Comparison of ENCODE assay signal across 18 cellular contexts in the genomic region with DNA sequence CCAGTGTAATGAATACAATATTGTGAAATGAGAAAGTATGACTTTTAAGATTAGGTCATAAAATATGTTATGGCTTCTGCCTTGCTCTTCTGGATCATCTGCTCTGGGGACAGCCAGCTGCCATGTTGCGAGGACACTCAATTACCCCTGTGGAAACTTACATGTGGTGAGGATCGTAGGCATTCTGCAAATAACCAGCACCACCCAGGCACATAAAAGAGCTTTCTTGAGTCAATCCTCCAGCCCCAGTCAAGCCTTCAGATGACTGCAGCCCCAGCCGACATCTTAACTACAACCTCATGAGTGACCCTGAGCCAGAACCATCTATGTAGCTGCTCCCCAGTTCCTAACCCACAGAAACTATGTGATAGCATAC. TPM values are rescaled to one million over a fixed set of nuclear protein-coding genes. Genes with fewer than 3 reads are reported as not detected.
DNase-seq lines count a peak whose midpoint lies in the region; ATAC-seq and TF ChIP-seq lines count a peak whose summit lies in the region.
"Had no signal": no experiment of that assay in that cellular context is flagged by ENCODE, and none has a peak within 500 bp of the region (broad histone marks: within the 10 kb centered on the region; RNA-seq: fewer than 3 reads in every experiment).

No MANE protein-coding gene starts in this region.

- intact Hi-C loops in PC-9 (cut with micrococcal nuclease; ENCODE audit: unreplicated experiment) = no loop called here
- intact Hi-C loops in left lung (cut with DNase I) = no loop called here

- H4K8ac ChIP-seq in mesenchymal stem cell (ENCODE audit: low read length) = no peak overlapping the region

- no peak overlapping the region for H3K9ac ChIP-seq in mesenchymal stem cell (ENCODE audit: low read length)
- H3K9ac ChIP-seq: BLaER1 treated with 17β-estradiol and CSF1 and Interleukin-3, amounts not matched to agents 10 nM and 100 nM had no signal

- peak overlapping the region; percentile 11 for H3K27ac ChIP-seq in CD8-positive, alpha-beta memory T cell (ENCODE audit: low read depth, low read length)
- peak overlapping the region; percentile 96 for H3K27ac ChIP-seq in PC-9
- H3K27ac ChIP-seq in mesenchymal stem cell (ENCODE audit: low read length, poor library complexity, severe bottlenecking) = no peak overlapping the region
- H3K27ac ChIP-seq in left lung = no peak overlapping the region
- H3K27ac ChIP-seq: BLaER1 treated with 17β-estradiol and CSF1 and Interleukin-3, amounts not matched to agents 10 nM and 100 nM had no signal

- no peak overlapping the region for H2AFZ ChIP-seq in PC-9
- H2AFZ ChIP-seq in mesenchymal stem cell (ENCODE audit: low read depth, low read length) = no peak overlapping the region

- H3K79me1 ChIP-seq in mesenchymal stem cell (replicated peaks; ENCODE audit: low read length, poor library complexity, severe bottlenecking) = peaks cover 7% of the 10 kb centered on the region

- H3K9me2 ChIP-seq in PC-9 (ENCODE audit: insufficient read depth) = no peaks in the 10 kb centered on the region

- CTCF ChIA-PET in activated naive CD4-positive, alpha-beta T cell treated with anti-CD3 and anti-CD28 coated beads, Interleukin-2, amount 10 ng/mL, durations not matched to agents 7 days and 5 days (lab: Charles Lee) = no interaction called here
- CTCF ChIA-PET in CD8-positive, alpha-beta memory T cell (lab: Charles Lee) = interaction anchor here (1.4 kb wide), 1 partner anchor 41 kb away, joined by 5 read pairs; no protein-coding TSS in a partner anchor
- CTCF ChIA-PET in PC-9 (lab: Charles Lee) = interaction anchor here (0.5 kb wide), 1 partner anchor 29 kb away, joined by 7 read pairs; no protein-coding TSS in a partner anchor

- H2AK5ac ChIP-seq in mesenchymal stem cell (ENCODE audit: low read length, severe bottlenecking) = peak overlapping the region; percentile 79

- peaks cover 4% of the 10 kb centered on the region for H3K9me3 Mint-ChIP-seq in activated naive CD4-positive, alpha-beta T cell treated with anti-CD3 and anti-CD28 coated beads, Interleukin-2, amount 10 ng/mL, durations not matched to agents 7 days and 5 days
- H3K9me3 Mint-ChIP-seq in CD8-positive, alpha-beta memory T cell = no peaks in the 10 kb centered on the region
- no peaks in the 10 kb centered on the region for H3K9me3 Mint-ChIP-seq in stimulated activated effector memory CD8-positive, alpha-beta T cell treated with anti-CD3 and anti-CD28 coated beads, Interleukin-12 subunit alpha, Interleukin-12 subunit beta, amount 100 ng/mL, for 72 hours
- H3K9me3 Mint-ChIP-seq: CD8-positive, alpha-beta T cell had no signal

- H3K4ac ChIP-seq in mesenchymal stem cell (ENCODE audit: low read depth in 1 of 2, low read length in 2 of 2) = no peak overlapping the region

- TF ChIP-seq CTCF in PC-9 (conservative IDR thresholded peaks at IDR 0.05) (no peak), left lung (IDR thresholded peaks at IDR 0.05) (no peak)

- H3K36me3 ChIP-seq in CD8-positive, alpha-beta memory T cell (ENCODE audit: insufficient read depth, low read length) = no peaks in the 10 kb centered on the region
- no peaks in the 10 kb centered on the region for H3K36me3 ChIP-seq in PC-9 (ENCODE audit: low read depth)
- peaks cover 0 to 6% of the 10 kb centered on the region in 2 experiments for H3K36me3 ChIP-seq in mesenchymal stem cell (ENCODE audit: control insufficient read depth in 1 of 2, insufficient read depth in 2 of 2, low read depth in 1 of 2, low read length in 2 of 2)
- H3K36me3 ChIP-seq in left lung = peaks cover 0 to 4% of the 10 kb centered on the region in 2 donors

- no peaks in the 10 kb centered on the region for H3K27me3 ChIP-seq in CD8-positive, alpha-beta memory T cell (ENCODE audit: insufficient read depth, low read length, poor library complexity, severe bottlenecking)
- no peaks in the 10 kb centered on the region for H3K27me3 ChIP-seq in PC-9 (ENCODE audit: insufficient read depth, low read depth)
- no peaks in the 10 kb centered on the region for H3K27me3 ChIP-seq in mesenchymal stem cell (ENCODE audit: control insufficient read depth in 1 of 2, insufficient read depth in 1 of 2, low read length in 2 of 2)
- H3K27me3 ChIP-seq in left lung = no peaks in the 10 kb centered on the region
- H3K27me3 ChIP-seq: BLaER1 treated with 17β-estradiol and CSF1 and Interleukin-3, amounts not matched to agents 10 nM and 100 nM had no signal

- 94% methylated on average over 2 of the region's 3 CpGs for WGBS in mesenchymal stem cell

- H2BK5ac ChIP-seq in mesenchymal stem cell (ENCODE audit: low read depth, low read length, poor library complexity, severe bottlenecking) = no peak overlapping the region

- H3K9me3 ChIP-seq in CD8-positive, alpha-beta memory T cell (ENCODE audit: low read length) = no peaks in the 10 kb centered on the region
- H3K9me3 ChIP-seq in PC-9 (ENCODE audit: insufficient read depth, low read depth) = peaks cover 7% of the 10 kb centered on the region; the same call in 1 of the 2 replicates
- H3K9me3 ChIP-seq in mesenchymal stem cell (ENCODE audit: control insufficient read depth, low read length) = no peaks in the 10 kb centered on the region
- no peaks in the 10 kb centered on the region for H3K9me3 ChIP-seq in left lung

- no peak overlapping the region for H4K91ac ChIP-seq in mesenchymal stem cell (ENCODE audit: low read length)

- H2BK12ac ChIP-seq in mesenchymal stem cell (ENCODE audit: low read length in 2 of 2) = no peak overlapping the region

- H3K18ac ChIP-seq in mesenchymal stem cell (ENCODE audit: low read depth in 1 of 2, low read length in 2 of 2) = no peak overlapping the region

- H3K4me1 ChIP-seq in CD8-positive, alpha-beta memory T cell (ENCODE audit: insufficient read depth, low read length) = peaks cover 16% of the 10 kb centered on the region
- H3K4me1 ChIP-seq in PC-9 (replicated peaks; ENCODE audit: insufficient read depth) (peaks cover 37% of the 10 kb centered on the region), mesenchymal stem cell (ENCODE audit: control insufficient read depth, insufficient read depth, low read depth, low read length) (peaks cover 15% of the 10 kb centered on the region), left lung (peaks cover 5 to 9% of the 10 kb centered on the region in 2 donors)

- no peak for ATAC-seq in left lung
- ATAC-seq in stimulated activated effector memory CD8-positive, alpha-beta T cell treated with anti-CD3 and anti-CD28 coated beads, Interleukin-12 subunit alpha, Interleukin-12 subunit beta, amount 100 ng/mL, for 72 hours = no peak
- ATAC-seq: CD8-positive, alpha-beta T cell had no signal

- no peaks in the 10 kb centered on the region for H3K27me3 Mint-ChIP-seq in activated naive CD4-positive, alpha-beta T cell treated with anti-CD3 and anti-CD28 coated beads, Interleukin-2, amount 10 ng/mL, durations not matched to agents 7 days and 5 days
- H3K27me3 Mint-ChIP-seq in CD8-positive, alpha-beta memory T cell = no peaks in the 10 kb centered on the region

- H3K36me3 Mint-ChIP-seq in activated naive CD4-positive, alpha-beta T cell treated with anti-CD3 and anti-CD28 coated beads, Interleukin-2, amount 10 ng/mL, durations not matched to agents 7 days and 5 days = peaks cover 6% of the 10 kb centered on the region
- H3K36me3 Mint-ChIP-seq in CD8-positive, alpha-beta memory T cell = peaks cover 0 to 4% (median 0%) of the 10 kb centered on the region in 3 donors
- peaks cover 17% of the 10 kb centered on the region for H3K36me3 Mint-ChIP-seq in stimulated activated effector memory CD8-positive, alpha-beta T cell treated with anti-CD3 and anti-CD28 coated beads, Interleukin-12 subunit alpha, Interleukin-12 subunit beta, amount 100 ng/mL, for 72 hours

- no TSS peak for BruUV-seq in PC-9 (replicated peaks; lab: Mats Ljungman, UMichigan)

- H3K4me3 Mint-ChIP-seq in activated naive CD4-positive, alpha-beta T cell treated with anti-CD3 and anti-CD28 coated beads, Interleukin-2, amount 10 ng/mL, durations not matched to agents 7 days and 5 days = no peak overlapping the region
- peak overlapping the region in 2 of 7 donors; percentile 19 to 51 for H3K4me3 Mint-ChIP-seq in CD8-positive, alpha-beta memory T cell
- no peak overlapping the region for H3K4me3 Mint-ChIP-seq in stimulated activated effector memory CD8-positive, alpha-beta T cell treated with anti-CD3 and anti-CD28 coated beads, Interleukin-12 subunit alpha, Interleukin-12 subunit beta, amount 100 ng/mL, for 72 hours
- H3K4me3 Mint-ChIP-seq: CD8-positive, alpha-beta T cell had no signal

- no peak overlapping the region for H2BK120ac ChIP-seq in mesenchymal stem cell (ENCODE audit: low read depth, low read length)

- H3K23ac ChIP-seq in mesenchymal stem cell (ENCODE audit: low read length in 2 of 2) = no peak overlapping the region

- no peak overlapping the region for H3K4me3 ChIP-seq in CD8-positive, alpha-beta memory T cell (ENCODE audit: low read length)
- H3K4me3 ChIP-seq in PC-9 = no peak overlapping the region
- no peak overlapping the region for H3K4me3 ChIP-seq in mesenchymal stem cell (ENCODE audit: insufficient read depth in 1 of 2, low read depth in 1 of 2, low read length in 2 of 2)
- H3K4me3 ChIP-seq in left lung = no peak overlapping the region
- H3K4me3 ChIP-seq: BLaER1 treated with 17β-estradiol and CSF1 and Interleukin-3, amounts not matched to agents 10 nM and 100 nM had no signal

- H3K4me2 ChIP-seq in PC-9 (no peak overlapping the region), mesenchymal stem cell (ENCODE audit: low read length, poor library complexity, severe bottlenecking) (no peak overlapping the region)
- H3K4me2 ChIP-seq: BLaER1 treated with 17β-estradiol and CSF1 and Interleukin-3, amounts not matched to agents 10 nM and 100 nM had no signal

- H3K79me2 ChIP-seq in PC-9 (ENCODE audit: low read depth) = peaks cover 5% of the 10 kb centered on the region

- H2BK15ac ChIP-seq in mesenchymal stem cell (ENCODE audit: low read depth, poor library complexity, severe bottlenecking) = no peak overlapping the region

- POLR2A ChIA-PET in CD8-positive, alpha-beta memory T cell (lab: Charles Lee) = no interaction called here
- POLR2A ChIA-PET in PC-9 (lab: Charles Lee; ENCODE audit: unreplicated experiment) = no interaction called here

- H3K14ac ChIP-seq in mesenchymal stem cell (ENCODE audit: low read length in 2 of 2) = no peak overlapping the region

- no peaks in the 10 kb centered on the region for H4K20me1 ChIP-seq in PC-9 (ENCODE audit: insufficient read depth)

- H3K27ac Mint-ChIP-seq in activated naive CD4-positive, alpha-beta T cell treated with anti-CD3 and anti-CD28 coated beads, Interleukin-2, amount 10 ng/mL, durations not matched to agents 7 days and 5 days = peak overlapping the region; percentile 24
- no peak overlapping the region for H3K27ac Mint-ChIP-seq in CD8-positive, alpha-beta memory T cell
- H3K27ac Mint-ChIP-seq in stimulated activated effector memory CD8-positive, alpha-beta T cell treated with anti-CD3 and anti-CD28 coated beads, Interleukin-12 subunit alpha, Interleukin-12 subunit beta, amount 100 ng/mL, for 72 hours = no peak overlapping the region
- H3K27ac Mint-ChIP-seq: CD8-positive, alpha-beta T cell had no signal

- peaks cover 44% of the 10 kb centered on the region for H3K4me1 Mint-ChIP-seq in activated naive CD4-positive, alpha-beta T cell treated with anti-CD3 and anti-CD28 coated beads, Interleukin-2, amount 10 ng/mL, durations not matched to agents 7 days and 5 days
- H3K4me1 Mint-ChIP-seq in CD8-positive, alpha-beta memory T cell = peaks cover 20 to 26% (median 24%) of the 10 kb centered on the region in 3 donors
- peaks cover 26% of the 10 kb centered on the region for H3K4me1 Mint-ChIP-seq in stimulated activated effector memory CD8-positive, alpha-beta T cell treated with anti-CD3 and anti-CD28 coated beads, Interleukin-12 subunit alpha, Interleukin-12 subunit beta, amount 100 ng/mL, for 72 hours

- DNase-seq in activated naive CD4-positive, alpha-beta T cell treated with anti-CD3 and anti-CD28 coated beads, Interleukin-2, amount 10 ng/mL, durations not matched to agents 7 days and 5 days = no peak
- no peak for DNase-seq in activated naive CD4-positive, alpha-beta T cell (lab: John Stamatoyannopoulos, UW)
- no peak for DNase-seq in CD8-positive, alpha-beta memory T cell
- DNase-seq in PC-9 (no peak), mesenchymal stem cell (no peak), left lung (no peak), UCSD-AML1 (lab: John Stamatoyannopoulos, UW; ENCODE audit: unreplicated experiment) (no peak)
- no peak for DNase-seq in stimulated activated effector memory CD8-positive, alpha-beta T cell treated with anti-CD3 and anti-CD28 coated beads, Interleukin-12 subunit alpha, Interleukin-12 subunit beta, amount 100 ng/mL, for 72 hours (ENCODE audit: low spot score in 2 of 2)
- DNase-seq: CD8-positive, alpha-beta T cell; DMS79; KBM-7; MV-4-11; NCI-H1694 treated with DMSO at 0.1 percent for 48 hours; NCI-H510A; NCI-H748 treated with DMSO at 0.1 percent for 48 hours; NK-92 treated with Interleukin-12 subunit alpha and Interleukin-12 subunit beta, amount 100 ng/mL, for 24 hours; OCI-M1 had no signal

- peaks cover 58% of the 10 kb centered on the region for H3F3A ChIP-seq in PC-9 (ENCODE audit: insufficient read depth, low read depth)

RNA-seq across cellular contexts. Expression of gene RBCK1, which starts 4.5 kb away (rescaled TPM):
- total RNA-seq in CD8-positive, alpha-beta memory T cell = 10 to 100 TPM; 83.7 to 90.5 TPM
- 95.7 TPM for polyA plus RNA-seq in CD8-positive, alpha-beta memory T cell
- total RNA-seq in PC-9 (2021) (176 and 212 TPM in 2 replicates), left lung (10 to 100 TPM; 97.9 to 99.8 TPM)
- polyA plus RNA-seq in mesenchymal stem cell (2013, experiment 1 of 2) = 78.2 TPM
- polyA plus RNA-seq in mesenchymal stem cell (2013, experiment 2 of 2) = 76.4 TPM

RNA-seq across cellular contexts. Expression of gene TRIB3, which starts 23.0 kb away (rescaled TPM):
- total RNA-seq in CD8-positive, alpha-beta memory T cell = 10 to 100 TPM; 24.6 to 28.7 TPM
- 12.0 TPM for polyA plus RNA-seq in CD8-positive, alpha-beta memory T cell
- total RNA-seq in PC-9 (2021) = 81.0 and 82.0 TPM in 2 replicates
- polyA plus RNA-seq in mesenchymal stem cell (2013, experiment 1 of 2) = 52.7 TPM
- polyA plus RNA-seq in mesenchymal stem cell (2013, experiment 2 of 2) = 53.4 TPM
- total RNA-seq in left lung = 10 to 100 TPM; 19.0 to 28.4 TPM

RNA-seq across cellular contexts. Expression of gene NRSN2, which starts 56.7 kb away (rescaled TPM):
- total RNA-seq in CD8-positive, alpha-beta memory T cell = 1 to 10 TPM; 7.6 to 9.5 TPM
- polyA plus RNA-seq in CD8-positive, alpha-beta memory T cell = 1.0 TPM
- 15.0 and 16.5 TPM in 2 replicates for total RNA-seq in PC-9 (2021)
- 63.0 TPM for polyA plus RNA-seq in mesenchymal stem cell (2013, experiment 1 of 2)
- 60.9 TPM for polyA plus RNA-seq in mesenchymal stem cell (2013, experiment 2 of 2)
- total RNA-seq in left lung = 10 to 100 TPM; 34.4 to 38.8 TPM

RNA-seq across cellular contexts. Expression of gene TBC1D20, which starts 58.8 kb away (rescaled TPM):
- 10 to 100 TPM; 24.6 to 25.0 TPM for total RNA-seq in CD8-positive, alpha-beta memory T cell
- 28.6 TPM for polyA plus RNA-seq in CD8-positive, alpha-beta memory T cell
- total RNA-seq in PC-9 (2021) (27.8 and 32.8 TPM in 2 replicates), left lung (10 to 100 TPM; 37.5 to 37.7 TPM)
- polyA plus RNA-seq in mesenchymal stem cell (2013, experiment 1 of 2) = 34.7 TPM
- polyA plus RNA-seq in mesenchymal stem cell (2013, experiment 2 of 2) = 36.0 TPM

Comparison
In these comparisons a context has a peak if more than half of its experiments do, and no peak if none do; other contexts are left out.
1. H3K27ac ChIP-seq: peak in CD8-positive, alpha-beta memory T cell (single experiment) and PC-9 (single experiment); none in mesenchymal stem cell (single experiment) and left lung (0 of 2).